8 cellular contexts compared by ENCODE assay signal in genomic region chr16:527015-527903, GRCh38. TPM values are rescaled to one million over a fixed set of nuclear protein-coding genes. Genes with fewer than 3 reads are reported as not detected.
DNase-seq lines count a peak whose midpoint lies in the region; ATAC-seq, FAIRE-seq and TF ChIP-seq lines count a peak whose summit lies in the region.

Gene CAPN15 (plus strand): TSS chr16:527712. CDS start chr16:546839, 19,127 bp downstream.

- H3K4me3 ChIP-seq in AG04449 (ENCODE audit: low read depth, low read length) (peak within 1 kb of the TSS; percentile 82), keratinocyte (ENCODE audit: control insufficient read depth in 2 of 3, extremely low read depth in 1 of 3, insufficient read depth in 2 of 3, low read depth in 1 of 3, low read length in 3 of 3) (peak within 1 kb of the TSS; percentile 87 to 95 (median 90))

- FAIRE-seq in keratinocyte (lab: Jason Lieb, UNC): no peak

- dilution Hi-C loops in keratinocyte (cut with MboI; ENCODE audit: extremely low pct_ligation_motif_present, low sequenced_read_pairs): no loop called here

- peak within 1 kb of the TSS; percentile 93 for H3K4me2 ChIP-seq in keratinocyte (ENCODE audit: control insufficient read depth, extremely low read depth, insufficient read depth, low read depth, low read length)

- H3K9me3 ChIP-seq in keratinocyte (ENCODE audit: control insufficient read depth, low read depth, low read length): no peaks in the 10 kb centered on the region

- H4K20me1 ChIP-seq in keratinocyte (ENCODE audit: control insufficient read depth, extremely low read depth, insufficient read depth, low read length): peaks cover 25% of the 10 kb centered on the region

- peaks cover 4% of the 10 kb centered on the region for H3K9me1 ChIP-seq in keratinocyte (ENCODE audit: control insufficient read depth, extremely low read depth, insufficient read depth, low read length)

- POLR2A ChIA-PET in AG04449 (lab: Yijun Ruan, JAX): interaction anchor here (0.6 to 1.2 kb wide), 5 partner anchors 9 to 126 kb away, joined by 3 to 5 read pairs (median 4); partner anchors contain the start of genes DECR2 and METTL26

- H2AFZ ChIP-seq in keratinocyte (ENCODE audit: control insufficient read depth, low read length): peak within 1 kb of the TSS; percentile 33

- DNase-seq in AG04449 (ENCODE audit: low read depth, low spot score) (no peak), NCI-H226 (peak; percentile 80), keratinocyte (ENCODE audit: low read depth, low spot score) (no peak)
- DNase-seq in activated CD4-positive, CD25-positive, alpha-beta regulatory T cell treated with anti-CD3 and anti-CD28 coated beads, Interleukin-2, amount 50 U/mL, for 16 hours (ENCODE audit: low read depth, low spot score): peak; percentile 69
- DNase-seq in central memory CD4-positive, alpha-beta T cell: peak; percentile 86
- DNase-seq in stimulated activated CD4-positive, alpha-beta T cell treated with anti-CD3 and anti-CD28 coated beads, Interleukin-15, amount 100 ng/mL, for 1 hour (ENCODE audit: low read depth in 1 of 2, low spot score in 1 of 2): peak; percentile 74 to 79

- peak within 1 kb of the TSS; percentile 89 for H3K9ac ChIP-seq in keratinocyte (ENCODE audit: control insufficient read depth, extremely low read depth, insufficient read depth, low read length)

- H3K36me3 ChIP-seq in keratinocyte (ENCODE audit: control insufficient read depth in 2 of 2, extremely low read depth in 1 of 2, insufficient read depth in 2 of 2, low read length in 2 of 2): peaks cover 0 to 8% of the 10 kb centered on the region in 2 experiments

- CTCF ChIA-PET in AG04449 (lab: Yijun Ruan, JAX): interaction anchor here (1.0 to 1.2 kb wide), 2 partner anchors 13 to 134 kb away, joined by 3 to 7 read pairs; no protein-coding TSS in a partner anchor

- H3K27ac ChIP-seq in keratinocyte (ENCODE audit: control insufficient read depth, insufficient read depth, low read length): peak within 1 kb of the TSS; percentile 83

- ATAC-seq in GM18909 (IDR thresholded peaks at IDR 0.05; ENCODE audit: poor library complexity, unreplicated experiment) (peak; percentile 68), HG03159 (IDR thresholded peaks at IDR 0.05; ENCODE audit: unreplicated experiment) (peak; percentile 61)

- H3K79me2 ChIP-seq in keratinocyte (ENCODE audit: control insufficient read depth, insufficient read depth, low read length): peaks cover 67% of the 10 kb centered on the region

- H3K4me1 ChIP-seq in keratinocyte (ENCODE audit: control insufficient read depth, extremely low read depth, insufficient read depth, low read length): peaks cover 29% of the 10 kb centered on the region

- peak; percentile 31 for TF ChIP-seq CTCF in AG04449 (IDR thresholded peaks at IDR 0.05; ENCODE audit: insufficient read depth, low read length, missing control alignments)
- TF ChIP-seq CTCF in keratinocyte (optimal IDR thresholded peaks at IDR 0.05 in 1 of 3, IDR thresholded peaks at IDR 0.05 in 1 of 3, conservative IDR thresholded peaks at IDR 0.05 in 1 of 3; ENCODE audit: extremely low read depth in 1 of 3, insufficient read depth in 2 of 3, low read length in 3 of 3): no peak

- no peaks in the 10 kb centered on the region for H3K27me3 ChIP-seq in keratinocyte (ENCODE audit: control insufficient read depth, extremely low read depth, insufficient read depth, low read length)

RNA-seq across cellular contexts. Expression of gene CAPN15, which starts in this region (rescaled TPM):
- polyA plus RNA-seq in keratinocyte: 7.9 to 15.1 TPM (median 10.7 TPM) in 3 replicates
- 1.9 TPM for polyA plus RNA-seq in keratinocyte (2011; ENCODE audit: low read depth)
- 4.6 and 13.9 TPM in 2 replicates for polyA plus RNA-seq in keratinocyte (2011; cell fraction: cytosol; rRNA removed)
- 22.8 and 35.0 TPM in 2 replicates for polyA plus RNA-seq in keratinocyte (2011; cell fraction: nucleus; rRNA removed)
- polyA plus RNA-seq in keratinocyte (2012; ENCODE audit: low replicate concordance): 11.5 and 25.5 TPM in 2 replicates
- polyA minus RNA-seq in keratinocyte: 12.1 to 20.5 TPM (median 13.6 TPM) in 3 replicates
- polyA minus RNA-seq in keratinocyte (2011; cell fraction: cytosol; rRNA and poly(A)+ RNA removed): 116 TPM
- 25.5 and 35.6 TPM in 2 replicates for polyA minus RNA-seq in keratinocyte (2011; cell fraction: nucleus; rRNA and poly(A)+ RNA removed)

Comparison
In these comparisons a context has a peak if more than half of its experiments do, and no peak if none do; other contexts are left out.
1. DNase-seq: peak in NCI-H226 (single experiment), activated CD4-positive, CD25-positive, alpha-beta regulatory T cell treated with anti-CD3 and anti-CD28 coated beads, Interleukin-2, amount 50 U/mL, for 16 hours (single experiment), central memory CD4-positive, alpha-beta T cell (single experiment) and stimulated activated CD4-positive, alpha-beta T cell treated with anti-CD3 and anti-CD28 coated beads, Interleukin-15, amount 100 ng/mL, for 1 hour (2 of 2); none in AG04449 (single experiment) and keratinocyte (single experiment).